Comparison of ENCODE assay signal across 1 cellular context in the genomic region with DNA sequence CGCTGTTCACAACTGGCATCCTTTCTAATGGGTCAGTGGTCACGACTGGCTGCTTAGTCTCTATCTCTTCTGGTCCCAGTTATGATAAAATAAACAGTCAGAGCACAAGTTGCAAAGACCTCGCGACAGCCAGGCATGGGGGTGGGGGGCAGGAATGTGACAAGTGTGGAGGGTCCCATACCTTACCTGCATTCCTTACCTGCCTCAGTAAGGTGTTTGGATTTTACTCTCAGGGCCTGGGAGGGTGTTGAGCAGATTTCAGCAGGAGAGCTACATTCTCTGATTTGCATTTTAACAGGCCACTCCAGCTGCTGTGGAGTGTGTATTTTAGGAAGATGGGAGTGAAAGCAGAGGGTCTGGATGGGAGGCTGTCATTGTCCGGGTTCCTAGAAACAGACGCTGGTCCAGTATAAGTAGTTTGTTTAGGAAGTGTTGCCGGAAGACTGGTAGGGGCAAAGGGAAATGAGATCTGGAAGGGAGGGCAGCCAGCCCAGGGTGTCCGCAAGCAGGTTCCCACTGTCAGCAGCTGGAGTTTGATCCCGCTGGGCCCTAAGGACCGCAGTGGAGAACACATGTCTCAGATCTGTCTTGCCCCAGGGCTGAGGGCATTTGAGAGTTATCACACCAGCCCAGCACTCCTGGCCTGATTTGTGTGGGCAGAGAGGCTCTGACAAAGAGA.
TF ChIP-seq lines count a peak whose summit lies in the region.

No MANE protein-coding gene starts in this region.

TF ChIP-seq in GM23338, 12 proteins besides CTCF, POLR2A, EP300 and RAD21 (continued from another document):
- TF ChIP-seq, protein P1, sequence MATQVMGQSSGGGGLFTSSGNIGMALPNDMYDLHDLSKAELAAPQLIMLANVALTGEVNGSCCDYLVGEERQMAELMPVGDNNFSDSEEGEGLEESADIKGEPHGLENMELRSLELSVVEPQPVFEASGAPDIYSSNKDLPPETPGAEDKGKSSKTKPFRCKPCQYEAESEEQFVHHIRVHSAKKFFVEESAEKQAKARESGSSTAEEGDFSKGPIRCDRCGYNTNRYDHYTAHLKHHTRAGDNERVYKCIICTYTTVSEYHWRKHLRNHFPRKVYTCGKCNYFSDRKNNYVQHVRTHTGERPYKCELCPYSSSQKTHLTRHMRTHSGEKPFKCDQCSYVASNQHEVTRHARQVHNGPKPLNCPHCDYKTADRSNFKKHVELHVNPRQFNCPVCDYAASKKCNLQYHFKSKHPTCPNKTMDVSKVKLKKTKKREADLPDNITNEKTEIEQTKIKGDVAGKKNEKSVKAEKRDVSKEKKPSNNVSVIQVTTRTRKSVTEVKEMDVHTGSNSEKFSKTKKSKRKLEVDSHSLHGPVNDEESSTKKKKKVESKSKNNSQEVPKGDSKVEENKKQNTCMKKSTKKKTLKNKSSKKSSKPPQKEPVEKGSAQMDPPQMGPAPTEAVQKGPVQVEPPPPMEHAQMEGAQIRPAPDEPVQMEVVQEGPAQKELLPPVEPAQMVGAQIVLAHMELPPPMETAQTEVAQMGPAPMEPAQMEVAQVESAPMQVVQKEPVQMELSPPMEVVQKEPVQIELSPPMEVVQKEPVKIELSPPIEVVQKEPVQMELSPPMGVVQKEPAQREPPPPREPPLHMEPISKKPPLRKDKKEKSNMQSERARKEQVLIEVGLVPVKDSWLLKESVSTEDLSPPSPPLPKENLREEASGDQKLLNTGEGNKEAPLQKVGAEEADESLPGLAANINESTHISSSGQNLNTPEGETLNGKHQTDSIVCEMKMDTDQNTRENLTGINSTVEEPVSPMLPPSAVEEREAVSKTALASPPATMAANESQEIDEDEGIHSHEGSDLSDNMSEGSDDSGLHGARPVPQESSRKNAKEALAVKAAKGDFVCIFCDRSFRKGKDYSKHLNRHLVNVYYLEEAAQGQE (IDR thresholded peaks at IDR 0.05; ENCODE audit: unreplicated experiment) = no peak
- TF ChIP-seq ZNF114 (CRISPR knock-in tag; IDR thresholded peaks at IDR 0.05) (no peak), EZH2phosphoT487 (IDR thresholded peaks at IDR 0.05; ENCODE audit: unreplicated experiment) (no peak), NANOG (IDR thresholded peaks at IDR 0.05; ENCODE audit: borderline replicate concordance) (no peak)
